ENCODE assay signal across 24 cellular contexts in genomic region chr16:5925850-5926249, GRCh38.
"Had no signal": no experiment of that assay in that cellular context is flagged by ENCODE, and none has a peak within 500 bp of the region (broad histone marks: within the 10 kb centered on the region; RNA-seq: fewer than 3 reads in every experiment).

No MANE protein-coding gene starts in this region.

- H3K27ac ChIP-seq: KMS-11, RWPE1 had no signal

- H3K27me3 Mint-ChIP-seq: T-cell had no signal

- H3K4me3 Mint-ChIP-seq: IgD-negative memory B cell, T-cell had no signal

- H3K4me3 ChIP-seq: K562 had no signal

- H3K4me1 Mint-ChIP-seq: IgD-negative memory B cell, T-cell had no signal

- DNase-seq: Kasumi-1, MM.1S, NCI-H1105, NCI-H1417, NCI-H1436 treated with DMSO at 0.1 percent for 48 hours, NCI-H1694, NCI-H187 treated with DMSO at 0.1 percent for 48 hours, NCI-H2029 treated with DMSO at 0.1 percent for 48 hours, NCI-H2171 treated with DMSO at 0.1 percent for 48 hours, NCI-H345, NCI-H446 treated with DMSO at 0.1 percent for 48 hours, NCI-H510A treated with DMSO at 0.1 percent for 48 hours, NCI-H526, NCI-H774, PC-3, SHP77, SK-N-SH, SW 1271, T-cell had no signal

- FAIRE-seq: K562 had no signal

- H3K27ac Mint-ChIP-seq: IgD-negative memory B cell, T-cell had no signal

- H3K9ac ChIP-seq: KMS-11, SK-N-SH had no signal

- H3K9me2 ChIP-seq: SK-N-SH had no signal

- H3K36me3 Mint-ChIP-seq: T-cell had no signal

- H3K4me2 ChIP-seq: KMS-11, SK-N-SH had no signal

- ATAC-seq: K562, Panc1, PC-3, T-cell had no signal
